10 cellular contexts compared by ENCODE assay signal in genomic region chr19:49862411-49863253, GRCh38. TPM values are rescaled to one million over a fixed set of nuclear protein-coding genes. Genes with fewer than 3 reads are reported as not detected.
DNase-seq lines count a peak whose midpoint lies in the region; TF ChIP-seq lines count a peak whose summit lies in the region.
"Had no signal": no experiment of that assay in that cellular context is flagged by ENCODE, and none has a peak within 500 bp of the region (broad histone marks: within the 10 kb centered on the region; RNA-seq: fewer than 3 reads in every experiment).

No MANE protein-coding gene starts in this region.

- H3K27me3 Mint-ChIP-seq in neural progenitor cell (ENCODE audit: insufficient read depth, low read depth): peaks cover 15% of the 10 kb centered on the region

- TF ChIP-seq CTCF in cardiac fibroblast (IDR thresholded peaks at IDR 0.05; ENCODE audit: low read depth, low read length) (peak; percentile 21), neural progenitor cell (IDR thresholded peaks at IDR 0.05) (peak; percentile 45)

- H3K9me3 ChIP-seq in neural progenitor cell (ENCODE audit: low read depth): no peaks in the 10 kb centered on the region

- no peaks in the 10 kb centered on the region for H3K27me3 ChIP-seq in neural progenitor cell
- H3K27me3 ChIP-seq: dorsolateral prefrontal cortex had no signal

- CTCF ChIA-PET in HEK293T (lab: Yijun Ruan, JAX): no interaction called here

- H3K9ac ChIP-seq in neural progenitor cell: no peak overlapping the region

- H3K4me3 Mint-ChIP-seq in neural progenitor cell: no peak overlapping the region

- H4K20me1 ChIP-seq in neural progenitor cell (ENCODE audit: low read depth): peaks cover 76% of the 10 kb centered on the region

- H3K27ac Mint-ChIP-seq in neural progenitor cell: peak overlapping the region; percentile 76

- H2AFZ ChIP-seq in neural progenitor cell (replicated peaks): no peak overlapping the region

- H3K4me2 ChIP-seq in neural progenitor cell: no peak overlapping the region

- POLR2A ChIA-PET in HEK293T (lab: Yijun Ruan, JAX): interaction anchor here (1.4 to 3.0 kb wide), 2 partner anchors 10 to 14 kb away, joined by 4 to 26 read pairs; partner anchors contain the start of genes AKT1S1 and TBC1D17

- H3K4me1 ChIP-seq in neural progenitor cell: peaks cover 3% of the 10 kb centered on the region

- H3F3A ChIP-seq in neural progenitor cell (ENCODE audit: low read depth): peaks cover 92% of the 10 kb centered on the region

- H3K36me3 Mint-ChIP-seq in neural progenitor cell: peaks cover 29% of the 10 kb centered on the region

- H3K4me3 ChIP-seq in cardiac fibroblast (replicated peaks in 1 of 2; ENCODE audit: low read depth in 2 of 2, low read length in 2 of 2) (no peak overlapping the region), neural progenitor cell (no peak overlapping the region)
- H3K4me3 ChIP-seq: dorsolateral prefrontal cortex had no signal

- no peaks in the 10 kb centered on the region for H3K36me3 ChIP-seq in neural progenitor cell

- DNase-seq in DMS 273 (lab: John Stamatoyannopoulos, UW; ENCODE audit: unreplicated experiment): peak; percentile 64
- DNase-seq in DMS 273 treated with DMSO at 0.1 percent for 48 hours (lab: John Stamatoyannopoulos, UW): no peak
- peak; percentile 43 for DNase-seq in HEK293T (ENCODE audit: extremely low spot score)
- DNase-seq in cardiac fibroblast (ENCODE audit: low read depth in 2 of 2): no peak
- DNase-seq in neural progenitor cell (ENCODE audit: low spot score): peak; percentile 52
- DNase-seq in stimulated activated naive CD4-positive, alpha-beta T cell treated with Interleukin-2 at 50 U/mL for 16 hours (lab: John Stamatoyannopoulos, UW): no peak
- no peak for DNase-seq in NCI-H526 treated with DMSO at 0.1 percent for 48 hours (lab: John Stamatoyannopoulos, UW)
- DNase-seq in NOMO-1 (lab: John Stamatoyannopoulos, UW; ENCODE audit: unreplicated experiment in 2 of 2): no peak
- DNase-seq: NCI-H446 had no signal

- H3K9me3 Mint-ChIP-seq in neural progenitor cell: no peaks in the 10 kb centered on the region

- H3K4me1 Mint-ChIP-seq in neural progenitor cell: peaks cover 46% of the 10 kb centered on the region

- peaks cover 38% of the 10 kb centered on the region for H3K79me2 ChIP-seq in neural progenitor cell (ENCODE audit: low read depth)

- no peak overlapping the region for H3K27ac ChIP-seq in neural progenitor cell

TF ChIP-seq in HEK293T, 16 proteins besides CTCF, POLR2A, EP300 and RAD21:
- TF ChIP-seq TARDBP (IDR thresholded peaks at IDR 0.05): no peak
- TF ChIP-seq SUZ12 (IDR thresholded peaks at IDR 0.05): no peak
- no peak for TF ChIP-seq PKNOX1 (IDR thresholded peaks at IDR 0.05)
- TF ChIP-seq ZNF384 (IDR thresholded peaks at IDR 0.05): no peak
TF ChIP-seq in HEK293T: peak in this region for 0.

RNA-seq across cellular contexts. Expression of gene PNKP, which starts 4.7 kb away (rescaled TPM):
- total RNA-seq in neural progenitor cell (ENCODE audit: low replicate concordance): 41.1 and 72.4 TPM in 2 replicates

RNA-seq across cellular contexts. Expression of gene PTOV1, which starts 11.7 kb away (rescaled TPM):
- 63.5 and 218 TPM in 2 replicates for total RNA-seq in neural progenitor cell (ENCODE audit: low replicate concordance)

RNA-seq across cellular contexts. Expression of gene AKT1S1, which starts 14.5 kb away (rescaled TPM):
- 2.3 and 13.6 TPM in 2 replicates for total RNA-seq in neural progenitor cell (ENCODE audit: low replicate concordance)

RNA-seq across cellular contexts. Expression of gene TBC1D17, which starts 14.9 kb away (rescaled TPM):
- 10.4 and 15.9 TPM in 2 replicates for total RNA-seq in neural progenitor cell (ENCODE audit: low replicate concordance)

RNA-seq across cellular contexts. Expression of gene IL4I1, which starts 34.1 kb away (rescaled TPM):
- total RNA-seq in neural progenitor cell (ENCODE audit: low replicate concordance): 0.56 TPM in 1 of 2 replicates, not detected in the other

Comparison
In these comparisons a context has a peak if more than half of its experiments do, and no peak if none do; other contexts are left out.
1. DNase-seq: peak in DMS 273 (single experiment), HEK293T (single experiment) and neural progenitor cell (single experiment); none in DMS 273 treated with DMSO at 0.1 percent for 48 hours (single experiment), cardiac fibroblast (0 of 2), stimulated activated naive CD4-positive, alpha-beta T cell treated with Interleukin-2 at 50 U/mL for 16 hours (single experiment), NCI-H526 treated with DMSO at 0.1 percent for 48 hours (single experiment) and NOMO-1 (0 of 2).